Comparison of ENCODE assay signal across 29 cellular contexts in the genomic region with DNA sequence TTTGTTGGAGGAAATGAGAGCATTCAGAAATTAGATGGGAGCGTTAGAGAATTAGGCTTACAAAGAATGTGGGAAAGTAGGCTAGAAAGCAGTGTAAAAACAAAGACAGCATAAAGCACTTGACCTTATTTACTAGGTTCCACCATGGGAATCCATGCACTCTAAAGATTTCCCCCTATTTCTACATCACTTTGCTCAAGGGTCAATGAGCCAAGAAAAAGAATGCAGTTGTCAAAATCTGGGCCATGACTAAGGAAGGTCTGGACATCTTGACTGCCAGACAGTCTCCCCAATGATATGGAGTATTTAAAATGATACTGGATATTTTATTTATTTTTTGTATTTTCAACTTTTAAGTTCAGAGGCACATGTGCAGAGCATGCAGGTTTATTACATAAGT. TPM values are rescaled to one million over a fixed set of nuclear protein-coding genes. Genes with fewer than 3 reads are reported as not detected.
A peak's percentile ranks its signal among the peaks of the same experiment; 100 is the strongest.
DNase-seq lines count a peak whose midpoint lies in the region; ATAC-seq, FAIRE-seq and TF ChIP-seq lines count a peak whose summit lies in the region.
"Had no signal": no experiment of that assay in that cellular context is flagged by ENCODE, and none has a peak within 500 bp of the region (broad histone marks: within the 10 kb centered on the region; RNA-seq: fewer than 3 reads in every experiment).

No MANE protein-coding gene starts in this region.

- no peak overlapping the region for H2AFZ ChIP-seq in endothelial cell of umbilical vein (ENCODE audit: low read depth, low read length)
- H2AFZ ChIP-seq in osteoblast (ENCODE audit: low read length), result no peak overlapping the region

- H3K27me3 ChIP-seq in right atrium auricular region (no peaks in the 10 kb centered on the region), endothelial cell of umbilical vein (ENCODE audit: control insufficient read depth in 2 of 2, insufficient read depth in 2 of 2, low read length in 2 of 2) (no peaks in the 10 kb centered on the region), osteoblast (ENCODE audit: insufficient read depth, low read length) (no peaks in the 10 kb centered on the region), upper lobe of right lung (no peaks in the 10 kb centered on the region), small intestine (ENCODE audit: control insufficient read depth in 2 of 2, insufficient read depth in 2 of 2, low read length in 2 of 2) (no peaks in the 10 kb centered on the region)
- H3K27me3 ChIP-seq: breast epithelium, right lobe of liver, stomach had no signal

- H3K36me3 Mint-ChIP-seq in natural killer cell, result no peaks in the 10 kb centered on the region

- peaks cover 0 to 4% of the 10 kb centered on the region in 2 donors for H3K27me3 Mint-ChIP-seq in natural killer cell (ENCODE audit: low read depth in 2 of 2)

- peaks cover 0 to 12% of the 10 kb centered on the region in 2 donors for H3K4me1 ChIP-seq in right atrium auricular region
- peaks cover 35% of the 10 kb centered on the region for H3K4me1 ChIP-seq in endothelial cell of umbilical vein (ENCODE audit: control insufficient read depth, extremely low read depth, insufficient read depth, low read length)
- H3K4me1 ChIP-seq in osteoblast (ENCODE audit: insufficient read depth, low read length), result peaks cover 27% of the 10 kb centered on the region
- peaks cover 6% of the 10 kb centered on the region for H3K4me1 ChIP-seq in upper lobe of right lung
- no peaks in the 10 kb centered on the region for H3K4me1 ChIP-seq in small intestine (ENCODE audit: control insufficient read depth in 2 of 2, insufficient read depth in 1 of 2, low read depth in 1 of 2, low read length in 1 of 2)
- H3K4me1 ChIP-seq: A549 had no signal

- no peak overlapping the region for H3K4me3 Mint-ChIP-seq in natural killer cell
- H3K4me3 Mint-ChIP-seq: nephron progenitor cell had no signal

- H3K4me3 ChIP-seq in right atrium auricular region, result peak overlapping the region; percentile 21 to 49
- peak overlapping the region in 2 of 3 experiments; percentile 4 to 99 for H3K4me3 ChIP-seq in endothelial cell of umbilical vein (replicated peaks in 1 of 3; ENCODE audit: insufficient read depth in 1 of 3, low read depth in 1 of 3, low read length in 3 of 3)
- no peak overlapping the region for H3K4me3 ChIP-seq in osteoblast (ENCODE audit: insufficient read depth, low read length)
- H3K4me3 ChIP-seq in upper lobe of right lung, result peak overlapping the region; percentile 55
- H3K4me3 ChIP-seq in small intestine (ENCODE audit: low read depth in 1 of 2, low read length in 2 of 2), result no peak overlapping the region
- H3K4me3 ChIP-seq: A549 had no signal

- H3K4me1 Mint-ChIP-seq in natural killer cell, result peaks cover 3 to 20% of the 10 kb centered on the region in 2 donors

- CTCF ChIA-PET in endothelial cell of umbilical vein (lab: Charles Lee), result no interaction called here

- FAIRE-seq in endothelial cell of umbilical vein (lab: Jason Lieb, UNC), result no peak
- no peak for FAIRE-seq in small intestine (lab: Jason Lieb, UNC)
- FAIRE-seq: A549, GM19239, keratinocyte had no signal

- BruUV-seq in endothelial cell of umbilical vein (replicated peaks; lab: Mats Ljungman, UMichigan), result no TSS peak

- H3K9ac ChIP-seq in endothelial cell of umbilical vein (replicated peaks; ENCODE audit: extremely low read depth, insufficient read depth, low read length), result no peak overlapping the region

- POLR2A ChIA-PET in endothelial cell of umbilical vein (lab: Charles Lee), result no interaction called here

- no peak overlapping the region for H3K27ac ChIP-seq in right atrium auricular region
- H3K27ac ChIP-seq in endothelial cell of umbilical vein (ENCODE audit: insufficient read depth, low read depth, low read length), result no peak overlapping the region
- no peak overlapping the region for H3K27ac ChIP-seq in osteoblast (ENCODE audit: low read depth, low read length)
- no peak overlapping the region for H3K27ac ChIP-seq in upper lobe of right lung
- H3K27ac ChIP-seq in small intestine (ENCODE audit: low read depth in 1 of 2, low read length in 1 of 2), result no peak overlapping the region
- H3K27ac ChIP-seq: A549, breast epithelium, right lobe of liver, stomach, WERI-Rb-1 had no signal

- no peaks in the 10 kb centered on the region for H3K9me3 Mint-ChIP-seq in natural killer cell
- H3K9me3 Mint-ChIP-seq: nephron progenitor cell had no signal

- WGBS in small intestine, 3 donors, result 86 to 93% (median 88%) methylated on average over 1 of the region's 1 CpG

- dilution Hi-C loops in endothelial cell of umbilical vein (cut with MboI; ENCODE audit: extremely low pct_ligation_motif_present, low sequenced_read_pairs), result no loop called here

- H3K4me2 ChIP-seq in endothelial cell of umbilical vein (ENCODE audit: insufficient read depth, low read length) (peak overlapping the region; percentile 99), osteoblast (ENCODE audit: insufficient read depth, low read length) (peak overlapping the region; percentile 69)
- H3K4me2 ChIP-seq: A549 had no signal

- no peaks in the 10 kb centered on the region for H3K9me1 ChIP-seq in endothelial cell of umbilical vein (replicated peaks; ENCODE audit: control insufficient read depth, extremely low read depth, insufficient read depth, low read length)

- intact Hi-C loops in left cardiac atrium (cut with DNase I), result loop anchor here in 1 of 2 donors (10.0 kb wide), 1 partner anchor 67 kb away; no protein-coding TSS in a partner anchor
- intact Hi-C loops in endothelial cell of umbilical vein (cut with micrococcal nuclease), result loop anchor here (5.0 kb wide), 1 partner anchor 820 kb away; no protein-coding TSS in a partner anchor
- intact Hi-C loops in upper lobe of right lung (cut with DNase I), result no loop called here
- intact Hi-C loops in natural killer cell (cut with micrococcal nuclease), result no loop called here

- TF ChIP-seq CTCF in right atrium auricular region (IDR thresholded peaks at IDR 0.05) (no peak), endothelial cell of umbilical vein (IDR thresholded peaks at IDR 0.05; ENCODE audit: extremely low read depth in 1 of 2, insufficient read depth in 1 of 2, low read depth in 1 of 2, low read length in 2 of 2) (no peak), osteoblast (IDR thresholded peaks at IDR 0.05; ENCODE audit: extremely low read depth, low read depth, low read length) (no peak), upper lobe of right lung (IDR thresholded peaks at IDR 0.05) (no peak), natural killer cell (IDR thresholded peaks at IDR 0.05) (no peak)

- no peak overlapping the region for H3K27ac Mint-ChIP-seq in natural killer cell
- H3K27ac Mint-ChIP-seq: nephron progenitor cell had no signal

- no peaks in the 10 kb centered on the region for H3K9me3 ChIP-seq in right atrium auricular region
- H3K9me3 ChIP-seq in endothelial cell of umbilical vein (replicated peaks; ENCODE audit: control insufficient read depth, insufficient read depth, low read length), result no peaks in the 10 kb centered on the region
- H3K9me3 ChIP-seq in osteoblast (ENCODE audit: low read depth, low read length), result no peaks in the 10 kb centered on the region
- H3K9me3 ChIP-seq in upper lobe of right lung, result no peaks in the 10 kb centered on the region
- no peaks in the 10 kb centered on the region for H3K9me3 ChIP-seq in small intestine (ENCODE audit: control insufficient read depth, low read depth)
- H3K9me3 ChIP-seq: A549, breast epithelium, right lobe of liver, stomach had no signal

- H3K79me2 ChIP-seq in endothelial cell of umbilical vein (ENCODE audit: control insufficient read depth, insufficient read depth, low read length) (peaks cover 54% of the 10 kb centered on the region), osteoblast (ENCODE audit: insufficient read depth, low read length) (peaks cover 49% of the 10 kb centered on the region)

- H3K36me3 ChIP-seq in right atrium auricular region (peaks cover 25% of the 10 kb centered on the region), endothelial cell of umbilical vein (ENCODE audit: control insufficient read depth in 2 of 2, extremely low read depth in 1 of 2, insufficient read depth in 2 of 2, low read length in 2 of 2) (peaks cover 9 to 22% of the 10 kb centered on the region in 2 experiments), osteoblast (ENCODE audit: insufficient read depth, low read length) (peaks cover 16% of the 10 kb centered on the region), upper lobe of right lung (peaks cover 11% of the 10 kb centered on the region), small intestine (ENCODE audit: control insufficient read depth in 2 of 2, insufficient read depth in 2 of 2, low read length in 2 of 2) (no peaks in the 10 kb centered on the region)
- H3K36me3 ChIP-seq: breast epithelium, WERI-Rb-1 had no signal

- DNase-seq in right atrium auricular region (ENCODE audit: low spot score), result no peak
- DNase-seq in left cardiac atrium, result no peak
- DNase-seq in endothelial cell of umbilical vein (ENCODE audit: low read depth, low spot score), result peak; percentile 35
- no peak for DNase-seq in osteoblast (ENCODE audit: insufficient read length, low spot score, missing footprints)
- DNase-seq in upper lobe of right lung, result no peak
- no peak for DNase-seq in activated effector memory CD4-positive, alpha-beta T cell treated with Interleukin-2 at 50 U/mL for 16 hours
- DNase-seq in small intestine, result no peak
- DNase-seq in natural killer cell, result no peak
- DNase-seq: activated CD4-positive, alpha-beta T cell treated with anti-CD3 and anti-CD28 coated beads for 48 hours; activated naive CD4-positive, alpha-beta T cell; activated T-cell treated with anti-CD3 and anti-CD28 coated beads, Interleukin-2, amount 50 U/mL, for 48 hours; COR-L47; cortex of kidney; GF-D8; IMR-90; NCI-H1048; NCI-H1694; NCI-H510A; nephron progenitor cell; posterior cingulate gyrus; right lobe of liver; stimulated activated CD8-positive, alpha-beta memory T cell treated with anti-CD3 and anti-CD28 coated beads, Interleukin-4, amount 100 ng/mL, for 48 hours; stomach; trophoblast cell; WERI-Rb-1 had no signal

- TF ChIP-seq POLR2A in endothelial cell of umbilical vein (IDR thresholded peaks at IDR 0.05; ENCODE audit: low read depth, low read length), result no peak

- ATAC-seq in left cardiac atrium (no peak), upper lobe of right lung (no peak), natural killer cell (no peak)
- ATAC-seq: A549 had no signal

- H4K20me1 ChIP-seq in endothelial cell of umbilical vein (replicated peaks; ENCODE audit: control insufficient read depth, extremely low read depth, insufficient read depth, low read length), result no peaks in the 10 kb centered on the region
- no peaks in the 10 kb centered on the region for H4K20me1 ChIP-seq in osteoblast (ENCODE audit: insufficient read depth, low read length)

RNA-seq across cellular contexts. Expression of a gene that starts 3.4 kb away (rescaled TPM):
- total RNA-seq in right atrium auricular region (10 to 100 TPM; 13.4 to 20.0 TPM), left cardiac atrium (10 to 100 TPM; 19.8 to 22.6 TPM), endothelial cell of umbilical vein (38.6 and 41.7 TPM in 2 replicates), osteoblast (44.2 and 46.7 TPM in 2 replicates), upper lobe of right lung (45.9 TPM), natural killer cell (10 to 100 TPM in 1 of 3 donors, 1 to 10 TPM in 2; 1.4 to 15.4 (median 2.2) TPM)
- polyA plus RNA-seq in endothelial cell of umbilical vein (12.2 and 18.2 TPM in 2 replicates), small intestine (1 to 10 TPM in 2 of 3 donors, under 1 TPM in 1; 0.89 to 3.3 (median 1.9) TPM)
- 16.1 and 19.1 TPM in 2 replicates for polyA plus RNA-seq in endothelial cell of umbilical vein (2011; cell fraction: cytosol; rRNA removed)
- polyA plus RNA-seq in endothelial cell of umbilical vein (2011; cell fraction: nucleus; rRNA removed), result 30.1 and 34.2 TPM in 2 replicates
- polyA plus RNA-seq in endothelial cell of umbilical vein (2012), result 54.5 and 73.1 TPM in 2 replicates
- 68.9 and 82.9 TPM in 2 replicates for polyA minus RNA-seq in endothelial cell of umbilical vein
- 1.9 TPM for polyA minus RNA-seq in endothelial cell of umbilical vein (2011; cell fraction: cytosol; rRNA and poly(A)+ RNA removed)
- 150 and 185 TPM in 2 replicates for polyA minus RNA-seq in endothelial cell of umbilical vein (2011; cell fraction: nucleus; rRNA and poly(A)+ RNA removed)
- polyA plus RNA-seq: IMR-90 had no signal

Comparison
In these comparisons a context has a peak if more than half of its experiments do, and no peak if none do; other contexts are left out.
1. H3K4me3 ChIP-seq: peak in right atrium auricular region (2 of 2), endothelial cell of umbilical vein (2 of 3) and upper lobe of right lung (single experiment); none in osteoblast (single experiment) and small intestine (0 of 2).